1 cellular context compared by ENCODE assay signal in genomic region chr3:63967675-63968611, GRCh38.
TF ChIP-seq lines count a peak whose summit lies in the region.

No MANE protein-coding gene starts in this region.

TF ChIP-seq in endothelial cell of umbilical vein, 7 proteins besides CTCF, POLR2A, EP300 and RAD21 (continued from another document):
- TF ChIP-seq GATA2 (IDR thresholded peaks at IDR 0.05; ENCODE audit: insufficient read depth, insufficient read length, low read depth, low read length) (no peak), FOS (IDR thresholded peaks at IDR 0.05; ENCODE audit: borderline replicate concordance, insufficient read depth, low read length) (no peak), EZH2 (IDR thresholded peaks at IDR 0.05; ENCODE audit: borderline replicate concordance, low read depth, low read length, severe bottlenecking) (no peak), POLR2AphosphoS5 (IDR thresholded peaks at IDR 0.05; ENCODE audit: insufficient read depth, low read depth, low read length) (no peak), JUN (IDR thresholded peaks at IDR 0.05; ENCODE audit: borderline replicate concordance, insufficient read depth, insufficient read length, low read depth) (no peak), MAX (IDR thresholded peaks at IDR 0.05; ENCODE audit: insufficient read depth, insufficient read length) (no peak)
